Comparison of ENCODE assay signal across 18 cellular contexts in genomic region chr22:29346659-29347058, GRCh38. TPM values are rescaled to one million over a fixed set of nuclear protein-coding genes. Genes with fewer than 3 reads are reported as not detected.
DNase-seq lines count a peak whose midpoint lies in the region; ATAC-seq lines count a peak whose summit lies in the region.
"Had no signal": no experiment of that assay in that cellular context is flagged by ENCODE, and none has a peak within 500 bp of the region (broad histone marks: within the 10 kb centered on the region; RNA-seq: fewer than 3 reads in every experiment).

No MANE protein-coding gene starts in this region.

- H3K4me1 Mint-ChIP-seq in T-cell: no peaks in the 10 kb centered on the region
- no peaks in the 10 kb centered on the region for H3K4me1 Mint-ChIP-seq in activated T-helper 17 cell treated with anti-CD3 and anti-CD28 coated beads, Interleukin-2, amount 50 U/mL, for 72 hours
- H3K4me1 Mint-ChIP-seq: activated CD4-positive, alpha-beta T cell treated with anti-CD3 and anti-CD28 coated beads, Interleukin-2, amount 10 ng/mL, durations not matched to agents 24 days and 14 days had no signal

- peaks cover 23% of the 10 kb centered on the region; the same call in 1 of the 2 replicates for H3K36me3 ChIP-seq in SJCRH30

- ATAC-seq in left ventricle myocardium superior (peak; percentile 19), T-cell (replicated peaks in 1 of 4) (no peak), HG02571 (IDR thresholded peaks at IDR 0.05; ENCODE audit: unreplicated experiment) (no peak)
- no peak for ATAC-seq in activated T-helper 17 cell treated with anti-CD3 and anti-CD28 coated beads, Interleukin-2, amount 50 U/mL, for 72 hours (replicated peaks)
- ATAC-seq: mucosa of descending colon had no signal

- H3K27me3 Mint-ChIP-seq in T-cell: no peaks in the 10 kb centered on the region
- H3K27me3 Mint-ChIP-seq in activated T-helper 17 cell treated with anti-CD3 and anti-CD28 coated beads, Interleukin-2, amount 50 U/mL, for 72 hours: no peaks in the 10 kb centered on the region
- H3K27me3 Mint-ChIP-seq: activated CD4-positive, alpha-beta T cell treated with anti-CD3 and anti-CD28 coated beads, Interleukin-2, amount 10 ng/mL, durations not matched to agents 24 days and 14 days; activated naive CD8-positive, alpha-beta T cell treated with anti-CD3 and anti-CD28 coated beads, Interleukin-2, amount 10 ng/mL, durations not matched to agents 7 days and 5 days had no signal

- no peaks in the 10 kb centered on the region for H3K27me3 ChIP-seq in SJCRH30
- H3K27me3 ChIP-seq: transverse colon had no signal

- intact Hi-C loops in left ventricle myocardium superior (cut with micrococcal nuclease): no loop called here

- peaks cover 61% of the 10 kb centered on the region for H3K36me3 Mint-ChIP-seq in T-cell
- H3K36me3 Mint-ChIP-seq in activated T-helper 17 cell treated with anti-CD3 and anti-CD28 coated beads, Interleukin-2, amount 50 U/mL, for 72 hours (ENCODE audit: low read depth): peaks cover 100% of the 10 kb centered on the region

- DNase-seq in DMS 273 (lab: John Stamatoyannopoulos, UW; ENCODE audit: unreplicated experiment): peak; percentile 92
- peak; percentile 54 to 72 for DNase-seq in SJCRH30
- DNase-seq in left ventricle myocardium superior: peak; percentile 58
- peak; percentile 75 for DNase-seq in putamen (ENCODE audit: low spot score)
- DNase-seq in T-cell: no peak
- no peak for DNase-seq in dermis blood vessel endothelial cell
- DNase-seq: activated CD4-positive, alpha-beta T cell treated with anti-CD3 and anti-CD28 coated beads, Interleukin-2, amount 10 ng/mL, durations not matched to agents 24 days and 14 days; activated naive CD8-positive, alpha-beta T cell treated with anti-CD3 and anti-CD28 coated beads, Interleukin-2, amount 10 ng/mL, durations not matched to agents 7 days and 5 days; activated T-cell treated with anti-CD3 and anti-CD28 coated beads for 4 hours; Caco-2; mucosa of descending colon; NCI-H1436; NCI-H774; transverse colon had no signal

- H3K27ac Mint-ChIP-seq in T-cell: no peak overlapping the region
- no peak overlapping the region for H3K27ac Mint-ChIP-seq in activated T-helper 17 cell treated with anti-CD3 and anti-CD28 coated beads, Interleukin-2, amount 50 U/mL, for 72 hours
- H3K27ac Mint-ChIP-seq: activated CD4-positive, alpha-beta T cell treated with anti-CD3 and anti-CD28 coated beads, Interleukin-2, amount 10 ng/mL, durations not matched to agents 24 days and 14 days; activated naive CD8-positive, alpha-beta T cell treated with anti-CD3 and anti-CD28 coated beads, Interleukin-2, amount 10 ng/mL, durations not matched to agents 7 days and 5 days; T-helper 2 cell treated with Interferon-gamma antibody and Interleukin-4, amounts not matched to agents 5 μg/mL and 100 μg/mL, for 36 hours had no signal

- no peaks in the 10 kb centered on the region for H3K9me3 ChIP-seq in SJCRH30 (replicated peaks)
- H3K9me3 ChIP-seq: Caco-2, mucosa of descending colon, transverse colon had no signal

- no peaks in the 10 kb centered on the region for H3K9me3 Mint-ChIP-seq in T-cell
- H3K9me3 Mint-ChIP-seq in activated T-helper 17 cell treated with anti-CD3 and anti-CD28 coated beads, Interleukin-2, amount 50 U/mL, for 72 hours: no peaks in the 10 kb centered on the region
- H3K9me3 Mint-ChIP-seq: activated CD4-positive, alpha-beta T cell treated with anti-CD3 and anti-CD28 coated beads, Interleukin-2, amount 10 ng/mL, durations not matched to agents 24 days and 14 days; activated naive CD8-positive, alpha-beta T cell treated with anti-CD3 and anti-CD28 coated beads, Interleukin-2, amount 10 ng/mL, durations not matched to agents 7 days and 5 days; T-helper 2 cell treated with Interferon-gamma antibody and Interleukin-4, amounts not matched to agents 5 μg/mL and 100 μg/mL, for 36 hours had no signal

- peak overlapping the region; percentile 6; the same call in 1 of the 2 replicates for H3K27ac ChIP-seq in SJCRH30
- H3K27ac ChIP-seq: epithelial cell of prostate had no signal

- CTCF ChIA-PET in T-cell (lab: Charles Lee): no interaction called here

- no peak overlapping the region for H3K4me3 ChIP-seq in SJCRH30
- H3K4me3 ChIP-seq: mucosa of descending colon, transverse colon had no signal

- POLR2A ChIA-PET in T-cell (lab: Charles Lee): no interaction called here

- no peak overlapping the region for H3K4me3 Mint-ChIP-seq in T-cell
- no peak overlapping the region for H3K4me3 Mint-ChIP-seq in activated T-helper 17 cell treated with anti-CD3 and anti-CD28 coated beads, Interleukin-2, amount 50 U/mL, for 72 hours
- H3K4me3 Mint-ChIP-seq: activated CD4-positive, alpha-beta T cell treated with anti-CD3 and anti-CD28 coated beads, Interleukin-2, amount 10 ng/mL, durations not matched to agents 24 days and 14 days; activated naive CD8-positive, alpha-beta T cell treated with anti-CD3 and anti-CD28 coated beads, Interleukin-2, amount 10 ng/mL, durations not matched to agents 7 days and 5 days; T-helper 2 cell treated with Interferon-gamma antibody and Interleukin-4, amounts not matched to agents 5 μg/mL and 100 μg/mL, for 36 hours had no signal

- peaks cover 34% of the 10 kb centered on the region for H3K4me1 ChIP-seq in SJCRH30

RNA-seq across cellular contexts. Expression of gene RASL10A, which starts 31.2 kb away (rescaled TPM):
- total RNA-seq in SJCRH30 (2014; rRNA removed; shearing (Covaris generic)): 4.1 and 4.3 TPM in 2 replicates
- total RNA-seq in left ventricle myocardium superior (1.2 TPM), T-cell (1 to 10 TPM in 1 of 5 donors, under 1 TPM in 3, not detected in 1; 0.33 to 1.2 (median 0.71) TPM), dermis blood vessel endothelial cell (1.1 and 2.7 TPM in 2 replicates)
- under 1 TPM; 0.58 to 0.61 TPM for total RNA-seq in activated T-helper 17 cell treated with anti-CD3 and anti-CD28 coated beads, Interleukin-2, amount 50 U/mL, for 72 hours

RNA-seq across cellular contexts. Expression of gene GAS2L1, which starts 40.2 kb away (rescaled TPM):
- 5.0 and 6.4 TPM in 2 replicates for total RNA-seq in SJCRH30 (2014; rRNA removed; shearing (Covaris generic))
- total RNA-seq in left ventricle myocardium superior: 23.2 TPM
- total RNA-seq in T-cell: 1 to 10 TPM in 1 of 5 donors, under 1 TPM in 4; 0.53 to 1.2 (median 0.85) TPM
- total RNA-seq in activated T-helper 17 cell treated with anti-CD3 and anti-CD28 coated beads, Interleukin-2, amount 50 U/mL, for 72 hours: 1 to 10 TPM; 1.9 to 2.9 TPM
- total RNA-seq in dermis blood vessel endothelial cell: 24.7 and 44.4 TPM in 2 replicates

RNA-seq across cellular contexts. Expression of gene AP1B1, which starts 41.7 kb away (rescaled TPM):
- 40.5 and 41.3 TPM in 2 replicates for total RNA-seq in SJCRH30 (2014; rRNA removed; shearing (Covaris generic))
- total RNA-seq in left ventricle myocardium superior (30.0 TPM), T-cell (10 to 100 TPM; 41.1 to 49.5 (median 47.1) TPM), dermis blood vessel endothelial cell (191 and 282 TPM in 2 replicates)
- total RNA-seq in activated T-helper 17 cell treated with anti-CD3 and anti-CD28 coated beads, Interleukin-2, amount 50 U/mL, for 72 hours: 10 to 100 TPM; 33.8 to 83.7 TPM

Comparison
In these comparisons a context has a peak if more than half of its experiments do, and no peak if none do; other contexts are left out.
1. DNase-seq: peak in DMS 273 (single experiment), SJCRH30 (2 of 2), left ventricle myocardium superior (single experiment) and putamen (single experiment); none in T-cell (0 of 34) and dermis blood vessel endothelial cell (single experiment).